ENCODE assay signal across 32 cellular contexts in genomic region chr2:1551905-1552304, GRCh38.
"Had no signal": no experiment of that assay in that cellular context is flagged by ENCODE, and none has a peak within 500 bp of the region (broad histone marks: within the 10 kb centered on the region; RNA-seq: fewer than 3 reads in every experiment).

No MANE protein-coding gene starts in this region.

- H3K9me3 Mint-ChIP-seq: activated B cell treated with CpG ODN at 0.5 μM for 24 hours; activated CD8-positive, alpha-beta T cell treated with anti-CD3 and anti-CD28 coated beads for 36 hours; activated T-cell treated with anti-CD3 and anti-CD28 coated beads, Interleukin-2, amount 50 U/mL, for 4 hours; activated T-helper 17 cell treated with anti-CD3 and anti-CD28 coated beads, Interleukin-2, amount 50 U/mL, for 72 hours; T-helper 2 cell treated with Interferon-gamma antibody and Interleukin-4, amounts not matched to agents 5 μg/mL and 100 μg/mL, for 36 hours had no signal

- ATAC-seq: activated CD4-positive, CD25-positive, alpha-beta regulatory T cell treated with anti-CD3 and anti-CD28 coated beads, Interleukin-2, amount 50 U/mL, for 24 hours; activated CD8-positive, alpha-beta T cell treated with anti-CD3 and anti-CD28 coated beads for 36 hours; activated T-cell treated with anti-CD3 and anti-CD28 coated beads, Interleukin-2, amount 50 U/mL, for 4 hours; activated T-helper 17 cell treated with anti-CD3 and anti-CD28 coated beads, Interleukin-2, amount 50 U/mL, for 72 hours; effector memory CD8-positive, alpha-beta T cell; foreskin keratinocyte; gastrocnemius medialis; T-helper 17 cell had no signal

- H3K27me3 Mint-ChIP-seq: activated T-helper 17 cell treated with anti-CD3 and anti-CD28 coated beads, Interleukin-2, amount 50 U/mL, for 72 hours had no signal

- H3K36me3 ChIP-seq: brain microvascular endothelial cell, esophagus muscularis mucosa, gastrocnemius medialis, WERI-Rb-1 had no signal

- H3K9me3 ChIP-seq: esophagus muscularis mucosa, gastrocnemius medialis had no signal

- H3K4me1 Mint-ChIP-seq: activated B cell treated with CpG ODN at 0.5 μM for 24 hours had no signal

- H3K27ac Mint-ChIP-seq: activated B cell treated with CpG ODN at 0.5 μM for 24 hours; activated CD8-positive, alpha-beta T cell treated with anti-CD3 and anti-CD28 coated beads for 36 hours; activated naive CD8-positive, alpha-beta T cell; activated T-helper 17 cell treated with anti-CD3 and anti-CD28 coated beads, Interleukin-2, amount 50 U/mL, for 72 hours; effector memory CD8-positive, alpha-beta T cell; T-helper 17 cell; T-helper 2 cell treated with Interferon-gamma antibody and Interleukin-4, amounts not matched to agents 5 μg/mL and 100 μg/mL, for 36 hours had no signal

- DNase-seq: activated B cell treated with CpG ODN at 0.5 μM for 24 hours; activated CD4-positive, alpha-beta T cell treated with anti-CD3 and anti-CD28 coated beads for 48 hours; activated CD4-positive, alpha-beta T cell treated with anti-CD3 and anti-CD28 coated beads, Interleukin-2, amount 50 U/mL, for 1 hour; activated CD4-positive, alpha-beta T cell treated with anti-CD3 and anti-CD28 coated beads, Interleukin-2, amount 50 U/mL, for 48 hours; activated CD8-positive, alpha-beta memory T cell treated with anti-CD3 and anti-CD28 coated beads for 24 hours; activated CD8-positive, alpha-beta T cell treated with anti-CD3 and anti-CD28 coated beads for 36 hours; activated effector memory CD4-positive, alpha-beta T cell treated with Interleukin-2 at 50 U/mL for 16 hours; activated gamma-delta T cell treated with Interleukin-2 at 50 U/mL for 16 hours; activated naive CD4-positive, alpha-beta T cell treated with anti-CD3 and anti-CD28 coated beads, Interleukin-2, amount 50 U/mL, for 16 hours; activated naive CD4-positive, alpha-beta T cell treated with Interleukin-2 at 50 U/mL for 16 hours; activated T-cell treated with anti-CD3 and anti-CD28 coated beads, Interleukin-2, amount 50 U/mL, for 4 hours; amniotic stem cell; anterior cingulate cortex; brain microvascular endothelial cell; caudate nucleus; cortex of kidney; dermis blood vessel endothelial cell; effector CD4-positive, alpha-beta T cell; effector memory CD8-positive, alpha-beta T cell; erythroblast; foreskin keratinocyte; gastrocnemius medialis; glutamatergic neuron; T-helper 1 cell; T-helper 17 cell; T1000; WERI-Rb-1 had no signal

- H3K27ac ChIP-seq: brain microvascular endothelial cell, esophagus muscularis mucosa, foreskin keratinocyte, gastrocnemius medialis, WERI-Rb-1 had no signal

- H3K4me3 ChIP-seq: esophagus muscularis mucosa, gastrocnemius medialis had no signal

- H3K27me3 ChIP-seq: brain microvascular endothelial cell had no signal

- H3K4me3 Mint-ChIP-seq: activated B cell treated with CpG ODN at 0.5 μM for 24 hours; activated CD8-positive, alpha-beta T cell treated with anti-CD3 and anti-CD28 coated beads for 36 hours; activated naive CD8-positive, alpha-beta T cell; activated T-cell treated with anti-CD3 and anti-CD28 coated beads, Interleukin-2, amount 50 U/mL, for 4 hours; activated T-helper 17 cell treated with anti-CD3 and anti-CD28 coated beads, Interleukin-2, amount 50 U/mL, for 72 hours; effector memory CD8-positive, alpha-beta T cell; T-helper 17 cell; T-helper 2 cell treated with Interferon-gamma antibody and Interleukin-4, amounts not matched to agents 5 μg/mL and 100 μg/mL, for 36 hours had no signal

- H3K4me1 ChIP-seq: foreskin keratinocyte had no signal

- H3K36me3 Mint-ChIP-seq: activated naive CD8-positive, alpha-beta T cell had no signal
